9 cellular contexts compared by ENCODE assay signal in genomic region chr6:35568967-35569606, GRCh38. TPM values are rescaled to one million over a fixed set of nuclear protein-coding genes. Genes with fewer than 3 reads are reported as not detected.
DNase-seq lines count a peak whose midpoint lies in the region; ATAC-seq and TF ChIP-seq lines count a peak whose summit lies in the region.
"Had no signal": no experiment of that assay in that cellular context is flagged by ENCODE, and none has a peak within 500 bp of the region (broad histone marks: within the 10 kb centered on the region; RNA-seq: fewer than 3 reads in every experiment).

No MANE protein-coding gene starts in this region.

- intact Hi-C loops in esophagus muscularis mucosa (cut with DNase I) = no loop called here

- H3K4me3 ChIP-seq in esophagus muscularis mucosa = no peak overlapping the region
- H3K4me3 ChIP-seq: skin epidermis had no signal

- TF ChIP-seq POLR2A in esophagus muscularis mucosa (IDR thresholded peaks at IDR 0.05; ENCODE audit: low read depth) = no peak

- H3K27ac ChIP-seq in 22Rv1 (no peak overlapping the region), esophagus muscularis mucosa (replicated peaks in 1 of 4) (no peak overlapping the region)
- H3K27ac ChIP-seq: skin epidermis had no signal

- H3K9me3 ChIP-seq in esophagus muscularis mucosa = no peaks in the 10 kb centered on the region

- ATAC-seq in HG03378 (IDR thresholded peaks at IDR 0.05; ENCODE audit: unreplicated experiment) = no peak

- H3K36me3 ChIP-seq in esophagus muscularis mucosa = peaks cover 21 to 33% (median 23%) of the 10 kb centered on the region in 4 donors

- WGBS in esophagus muscularis mucosa = 78% methylated on average over 8 of the region's 8 CpGs

- no peak for TF ChIP-seq EP300 in esophagus muscularis mucosa (IDR thresholded peaks at IDR 0.05)

- peaks cover 0 to 14% (median 0%) of the 10 kb centered on the region in 4 donors for H3K27me3 ChIP-seq in esophagus muscularis mucosa

- peak; percentile 36 for DNase-seq in HT-29 (ENCODE audit: low spot score)
- peak; percentile 14 to 23 for DNase-seq in activated CD4-positive, alpha-beta T cell treated with anti-CD3 and anti-CD28 coated beads, Interleukin-2, amount 50 U/mL, for 4 hours
- DNase-seq in esophagus muscularis mucosa (ENCODE audit: extremely low spot score) = peak; percentile 93
- peak; percentile 28 for DNase-seq in retina
- no peak for DNase-seq in NCI-H1930 (lab: John Stamatoyannopoulos, UW)
- DNase-seq in DMS79 (lab: John Stamatoyannopoulos, UW) = no peak

- peak; percentile 81 for TF ChIP-seq CTCF in 22Rv1 (IDR thresholded peaks at IDR 0.05)
- TF ChIP-seq CTCF in esophagus muscularis mucosa (IDR thresholded peaks at IDR 0.05) = peak; percentile 38 to 59 (median 47)

- H3K4me1 ChIP-seq in esophagus muscularis mucosa = peaks cover 0 to 9% (median 0%) of the 10 kb centered on the region in 4 donors

RNA-seq across cellular contexts. Expression of gene TULP1, which starts 56.4 kb away (rescaled TPM):
- 0.48 TPM in 1 of 2 replicates, not detected in the other for total RNA-seq in HT-29 (2014; rRNA removed; shearing (Covaris generic))
- total RNA-seq in esophagus muscularis mucosa = 1 to 10 TPM in 1 of 4 donors, not detected in 3; 1.2 TPM

Comparison
In these comparisons a context has a peak if more than half of its experiments do, and no peak if none do; other contexts are left out.
1. DNase-seq: peak in HT-29 (single experiment), activated CD4-positive, alpha-beta T cell treated with anti-CD3 and anti-CD28 coated beads, Interleukin-2, amount 50 U/mL, for 4 hours (2 of 2), esophagus muscularis mucosa (single experiment) and retina (single experiment); none in NCI-H1930 (0 of 2) and DMS79 (single experiment).